ENCODE assay signal across 16 cellular contexts in genomic region chr2:134398300-134398699, GRCh38.
DNase-seq lines count a peak whose midpoint lies in the region; ATAC-seq, FAIRE-seq and TF ChIP-seq lines count a peak whose summit lies in the region.
"Had no signal": no experiment of that assay in that cellular context is flagged by ENCODE, and none has a peak within 500 bp of the region (broad histone marks: within the 10 kb centered on the region; RNA-seq: fewer than 3 reads in every experiment).

No MANE protein-coding gene starts in this region.

- H3K27ac ChIP-seq in left ventricle myocardium inferior (replicated peaks), result no peak overlapping the region

- no peaks in the 10 kb centered on the region for H3K36me3 ChIP-seq in left ventricle myocardium inferior
- H3K36me3 ChIP-seq: colonic mucosa had no signal

- DNase-seq in HFF-Myc (ENCODE audit: extremely low read depth, low read depth) (peak; percentile 78), T-helper 17 cell (no peak), fibroblast of villous mesenchyme (ENCODE audit: low read depth) (peak; percentile 98), GM12892 (ENCODE audit: insufficient read length) (no peak), middle frontal gyrus (ENCODE audit: extremely low spot score, low spot score) (no peak), left ventricle myocardium inferior (no peak)
- DNase-seq: activated CD4-positive, alpha-beta T cell treated with anti-CD3 and anti-CD28 coated beads, Interleukin-2, amount 50 U/mL, for 48 hours; activated naive CD8-positive, alpha-beta T cell treated with anti-CD3 and anti-CD28 coated beads, Interleukin-2, amount 50 U/mL, for 24 hours; CD8-positive, alpha-beta memory T cell; colonic mucosa; NCI-H1417; NCI-H2227 treated with DMSO at 0.1 percent for 48 hours had no signal

- H3K4me1 Mint-ChIP-seq in T-helper 17 cell, result peaks cover 31% of the 10 kb centered on the region
- H3K4me1 Mint-ChIP-seq in stimulated activated memory B cell treated with anti-CD40 and anti-IgM and Interleukin-4, amounts not matched to agents 10 μg/mL and 1 μg/mL and 100 μg/mL, for 72 hours, result peaks cover 5% of the 10 kb centered on the region
- H3K4me1 Mint-ChIP-seq: activated naive CD8-positive, alpha-beta T cell treated with anti-CD3 and anti-CD28 coated beads, Interleukin-2, amount 50 U/mL, for 24 hours had no signal

- H3K4me1 ChIP-seq in left ventricle myocardium inferior, result peaks cover 74% of the 10 kb centered on the region

- no peak overlapping the region for H3K4me3 Mint-ChIP-seq in T-helper 17 cell
- H3K4me3 Mint-ChIP-seq in stimulated activated memory B cell treated with anti-CD40 and anti-IgM and Interleukin-4, amounts not matched to agents 10 μg/mL and 1 μg/mL and 100 μg/mL, for 72 hours, result no peak overlapping the region
- H3K4me3 Mint-ChIP-seq: activated naive CD8-positive, alpha-beta T cell treated with anti-CD3 and anti-CD28 coated beads, Interleukin-2, amount 50 U/mL, for 24 hours; CD8-positive, alpha-beta memory T cell had no signal

- H3K36me3 Mint-ChIP-seq in T-helper 17 cell (ENCODE audit: low read depth), result peaks cover 8% of the 10 kb centered on the region
- H3K36me3 Mint-ChIP-seq in stimulated activated memory B cell treated with anti-CD40 and anti-IgM and Interleukin-4, amounts not matched to agents 10 μg/mL and 1 μg/mL and 100 μg/mL, for 72 hours, result peaks cover 16% of the 10 kb centered on the region

- no peak for TF ChIP-seq POLR2A in GM12892 (IDR thresholded peaks at IDR 0.05; ENCODE audit: low read depth, low read length)

- no peak overlapping the region for H3K4me3 ChIP-seq in HFF-Myc (replicated peaks; ENCODE audit: low read depth, low read length)
- H3K4me3 ChIP-seq in fibroblast of villous mesenchyme (ENCODE audit: low read depth, low read length), result no peak overlapping the region
- H3K4me3 ChIP-seq in left ventricle myocardium inferior, result no peak overlapping the region
- H3K4me3 ChIP-seq: colonic mucosa had no signal

- intact Hi-C loops in left ventricle myocardium inferior (cut with micrococcal nuclease), result no loop called here

- H3K27me3 Mint-ChIP-seq in T-helper 17 cell, result no peaks in the 10 kb centered on the region
- H3K27me3 Mint-ChIP-seq in stimulated activated memory B cell treated with anti-CD40 and anti-IgM and Interleukin-4, amounts not matched to agents 10 μg/mL and 1 μg/mL and 100 μg/mL, for 72 hours, result no peaks in the 10 kb centered on the region
- H3K27me3 Mint-ChIP-seq: activated naive CD8-positive, alpha-beta T cell treated with anti-CD3 and anti-CD28 coated beads, Interleukin-2, amount 50 U/mL, for 24 hours; CD8-positive, alpha-beta memory T cell had no signal

- TF ChIP-seq CTCF in HFF-Myc (IDR thresholded peaks at IDR 0.05; ENCODE audit: low read depth, low read length, missing control alignments), result no peak
- TF ChIP-seq CTCF in fibroblast of villous mesenchyme (IDR thresholded peaks at IDR 0.05; ENCODE audit: insufficient read depth, low read depth, low read length), result no peak
- TF ChIP-seq CTCF in left ventricle myocardium inferior (IDR thresholded peaks at IDR 0.05; ENCODE audit: borderline replicate concordance), result no peak

- no peaks in the 10 kb centered on the region for H3K27me3 ChIP-seq in left ventricle myocardium inferior (ENCODE audit: low read depth)
- H3K27me3 ChIP-seq: colonic mucosa had no signal

- peak overlapping the region; percentile 73 for H3K27ac Mint-ChIP-seq in T-helper 17 cell
- peak overlapping the region; percentile 18 for H3K27ac Mint-ChIP-seq in stimulated activated memory B cell treated with anti-CD40 and anti-IgM and Interleukin-4, amounts not matched to agents 10 μg/mL and 1 μg/mL and 100 μg/mL, for 72 hours
- H3K27ac Mint-ChIP-seq: activated naive CD8-positive, alpha-beta T cell treated with anti-CD3 and anti-CD28 coated beads, Interleukin-2, amount 50 U/mL, for 24 hours had no signal

- FAIRE-seq in GM12892 (lab: Jason Lieb, UNC), result no peak
- FAIRE-seq: G401.6 had no signal

- no peaks in the 10 kb centered on the region for H3K9me3 Mint-ChIP-seq in stimulated activated memory B cell treated with anti-CD40 and anti-IgM and Interleukin-4, amounts not matched to agents 10 μg/mL and 1 μg/mL and 100 μg/mL, for 72 hours
- H3K9me3 Mint-ChIP-seq: activated naive CD8-positive, alpha-beta T cell treated with anti-CD3 and anti-CD28 coated beads, Interleukin-2, amount 50 U/mL, for 24 hours; CD8-positive, alpha-beta memory T cell had no signal

- H3K9me3 ChIP-seq in T-helper 17 cell (ENCODE audit: control insufficient read depth, low read length, poor library complexity, severe bottlenecking) (no peaks in the 10 kb centered on the region), left ventricle myocardium inferior (replicated peaks) (no peaks in the 10 kb centered on the region)
- H3K9me3 ChIP-seq: colonic mucosa had no signal

- no peak for ATAC-seq in T-helper 17 cell
- no peak for ATAC-seq in stimulated activated memory B cell treated with anti-CD40 and anti-IgM and Interleukin-4, amounts not matched to agents 10 μg/mL and 1 μg/mL and 100 μg/mL, for 72 hours
- ATAC-seq: activated naive CD8-positive, alpha-beta T cell treated with anti-CD3 and anti-CD28 coated beads, Interleukin-2, amount 50 U/mL, for 24 hours; esophagus mucosa; left lobe of liver had no signal

Comparison
In these comparisons a context has a peak if more than half of its experiments do, and no peak if none do; other contexts are left out.
1. DNase-seq: peak in HFF-Myc (single experiment) and fibroblast of villous mesenchyme (single experiment); none in T-helper 17 cell (0 of 3), GM12892 (single experiment), middle frontal gyrus (single experiment) and left ventricle myocardium inferior (single experiment).